Comparison of ENCODE assay signal across 8 cellular contexts in the genomic region with DNA sequence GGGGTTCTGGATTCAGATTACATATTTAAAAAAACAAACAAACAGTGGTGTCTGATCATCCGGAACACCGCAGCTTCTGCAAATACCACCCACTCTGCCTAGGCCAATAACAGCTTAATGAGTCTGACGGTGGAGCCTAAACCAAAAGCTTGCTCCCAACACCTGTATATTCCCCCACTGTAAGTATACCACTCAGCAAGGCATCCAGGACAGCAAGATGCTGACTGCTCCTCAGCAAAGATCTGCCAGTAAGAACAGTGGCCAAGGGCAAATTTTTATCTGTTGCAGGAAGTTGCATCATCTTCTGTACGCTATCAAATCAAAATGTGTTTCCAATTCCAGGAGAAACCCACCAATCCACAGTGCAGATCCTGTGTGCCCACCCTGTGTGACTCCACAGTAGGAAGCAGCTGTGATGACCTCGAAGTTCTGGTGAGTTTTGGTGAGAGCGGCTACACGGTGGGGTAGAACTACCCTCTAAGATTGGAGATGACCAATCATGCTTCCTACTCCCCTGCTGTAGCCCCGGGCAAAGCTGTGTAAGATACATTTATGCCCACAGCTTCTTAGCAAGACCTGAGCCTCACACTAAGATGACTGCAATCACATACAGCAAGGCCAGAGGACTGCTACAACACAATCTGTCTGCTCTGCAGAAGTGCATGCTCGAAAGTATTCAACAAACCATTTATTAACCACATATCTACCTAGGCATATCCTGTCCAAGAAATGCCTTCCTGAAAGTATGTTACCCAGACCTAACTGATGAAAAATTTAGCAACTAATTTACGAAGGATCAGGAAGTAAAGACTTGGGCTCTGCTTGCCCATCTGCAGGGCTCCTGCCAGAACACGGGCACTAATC. TPM values are rescaled to one million over a fixed set of nuclear protein-coding genes. Genes with fewer than 3 reads are reported as not detected.
DNase-seq lines count a peak whose midpoint lies in the region; ATAC-seq lines count a peak whose summit lies in the region.

No MANE protein-coding gene starts in this region.

- ATAC-seq in GM18511 (IDR thresholded peaks at IDR 0.05; ENCODE audit: unreplicated experiment): peak; percentile 53
- peak; percentile 44 for ATAC-seq in HG02678 (IDR thresholded peaks at IDR 0.05; ENCODE audit: unreplicated experiment)

- DNase-seq in NCI-H2171 treated with DMSO at 0.1 percent for 48 hours (lab: John Stamatoyannopoulos, UW) (peak; percentile 86), fibroblast of the conjunctiva (ENCODE audit: low read depth) (peak; percentile 24), COLO829 (ENCODE audit: low spot score) (no peak), cerebellum (ENCODE audit: low spot score) (no peak), NCI-H1105 treated with DMSO at 0.1 percent for 48 hours (lab: John Stamatoyannopoulos, UW) (no peak), AG08396 (ENCODE audit: low spot score) (no peak)

RNA-seq across cellular contexts. Expression of gene SIPA1L2, which starts 30.5 kb away (rescaled TPM):
- 96.5 TPM for total RNA-seq in cerebellum

Comparison
In these comparisons a context has a peak if more than half of its experiments do, and no peak if none do; other contexts are left out.
1. DNase-seq: peak in NCI-H2171 treated with DMSO at 0.1 percent for 48 hours (single experiment) and fibroblast of the conjunctiva (single experiment); none in COLO829 (single experiment), cerebellum (single experiment), NCI-H1105 treated with DMSO at 0.1 percent for 48 hours (single experiment) and AG08396 (single experiment).